1 cellular context compared by ENCODE assay signal in the genomic region with DNA sequence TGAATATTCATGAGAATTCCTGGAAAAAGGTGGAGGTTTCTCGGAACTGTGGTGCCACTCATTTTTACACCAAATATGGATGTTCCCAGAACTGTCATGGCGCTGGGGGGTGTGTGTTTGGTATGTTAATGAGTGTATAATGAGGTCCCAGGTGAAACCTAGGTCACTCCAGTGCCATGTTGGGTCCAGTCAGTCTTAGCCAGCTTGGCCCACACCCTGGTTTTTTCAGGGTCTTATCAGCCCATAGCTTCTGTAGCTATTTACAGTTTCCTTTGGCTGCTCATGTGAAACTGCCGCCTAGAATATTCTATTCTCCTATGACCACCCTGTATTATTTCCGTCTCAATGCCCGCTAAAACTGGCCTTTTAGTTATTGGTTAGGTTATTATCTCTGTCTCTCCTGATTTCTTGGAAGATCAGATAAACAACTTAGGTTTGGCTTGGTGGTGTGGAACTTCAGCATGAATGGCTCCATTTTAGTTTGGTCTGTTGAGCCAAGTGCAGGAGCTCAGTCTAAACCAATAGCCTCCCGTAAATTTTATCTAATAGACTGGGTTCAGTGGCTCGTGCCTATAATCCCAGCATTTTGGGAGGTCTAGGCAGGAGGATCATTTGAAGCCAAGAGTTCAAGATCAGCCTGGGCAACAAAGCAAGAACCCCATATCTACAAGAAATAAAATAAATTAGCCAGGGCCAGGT.
TF ChIP-seq lines count a peak whose summit lies in the region.

No MANE protein-coding gene starts in this region.

TF ChIP-seq in K562, 482 proteins besides CTCF, POLR2A, EP300 and RAD21 (continued from another document and continues in another):
- TF ChIP-seq, protein P1, sequence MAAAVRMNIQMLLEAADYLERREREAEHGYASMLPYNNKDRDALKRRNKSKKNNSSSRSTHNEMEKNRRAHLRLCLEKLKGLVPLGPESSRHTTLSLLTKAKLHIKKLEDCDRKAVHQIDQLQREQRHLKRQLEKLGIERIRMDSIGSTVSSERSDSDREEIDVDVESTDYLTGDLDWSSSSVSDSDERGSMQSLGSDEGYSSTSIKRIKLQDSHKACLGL (CRISPR knock-in tag; IDR thresholded peaks at IDR 0.05; ENCODE audit: borderline replicate concordance, poor library complexity, severe bottlenecking), result peak; percentile 29
- TF ChIP-seq ZNF445 (CRISPR knock-in tag; IDR thresholded peaks at IDR 0.05; ENCODE audit: low read depth), result 0 out of 2 replicates have a peak, but pooled peaks have one; percentile 9
- 0 out of 2 replicates have a peak, but pooled peaks have one; percentile 5 for TF ChIP-seq MAFG (tag; conservative IDR thresholded peaks at IDR 0.05)
- TF ChIP-seq ELF2 (CRISPR knock-in tag; IDR thresholded peaks at IDR 0.05), result peak; percentile 65; the same call in 1 of the 2 replicates
- TF ChIP-seq RNF2 (IDR thresholded peaks at IDR 0.05), result peak; percentile 92
- TF ChIP-seq ZNF23 (CRISPR knock-in tag; IDR thresholded peaks at IDR 0.05), result peak; percentile 74
- TF ChIP-seq MTA2 (IDR thresholded peaks at IDR 0.05; ENCODE audit: low read depth), result peak; percentile 79
- TF ChIP-seq ARID1B (IDR thresholded peaks at IDR 0.05), result peak; percentile 93
- TF ChIP-seq CHCHD3 (CRISPR knock-in tag; IDR thresholded peaks at IDR 0.05), result no peak
- TF ChIP-seq, protein P2, sequence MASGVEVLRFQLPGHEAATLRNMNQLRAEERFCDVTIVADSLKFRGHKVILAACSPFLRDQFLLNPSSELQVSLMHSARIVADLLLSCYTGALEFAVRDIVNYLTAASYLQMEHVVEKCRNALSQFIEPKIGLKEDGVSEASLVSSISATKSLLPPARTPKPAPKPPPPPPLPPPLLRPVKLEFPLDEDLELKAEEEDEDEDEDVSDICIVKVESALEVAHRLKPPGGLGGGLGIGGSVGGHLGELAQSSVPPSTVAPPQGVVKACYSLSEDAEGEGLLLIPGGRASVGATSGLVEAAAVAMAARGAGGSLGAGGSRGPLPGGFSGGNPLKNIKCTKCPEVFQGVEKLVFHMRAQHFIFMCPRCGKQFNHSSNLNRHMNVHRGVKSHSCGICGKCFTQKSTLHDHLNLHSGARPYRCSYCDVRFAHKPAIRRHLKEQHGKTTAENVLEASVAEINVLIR (CRISPR knock-in tag; IDR thresholded peaks at IDR 0.05), result peak; percentile 66; the same call in 1 of the 2 replicates
- TF ChIP-seq, protein P3, sequence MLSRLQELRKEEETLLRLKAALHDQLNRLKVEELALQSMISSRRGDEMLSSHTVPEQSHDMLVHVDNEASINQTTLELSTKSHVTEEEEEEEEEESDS (CRISPR knock-in tag; IDR thresholded peaks at IDR 0.05), result no peak
- peak; percentile 50 for TF ChIP-seq RBFOX2 (IDR thresholded peaks at IDR 0.05; ENCODE audit: low read depth, low read length)
- TF ChIP-seq CREB1 (IDR thresholded peaks at IDR 0.05), result no peak
- no peak for TF ChIP-seq CREB1 (CRISPR knock-in tag; IDR thresholded peaks at IDR 0.05)
- TF ChIP-seq ZNF79 (CRISPR knock-in tag; IDR thresholded peaks at IDR 0.05; ENCODE audit: low read depth), result peak; percentile 76
- TF ChIP-seq ATF1 (CRISPR knock-in tag; IDR thresholded peaks at IDR 0.05), result no peak
- peak; percentile 53; the same call in 1 of the 2 replicates for TF ChIP-seq ATF1 (tag; IDR thresholded peaks at IDR 0.05)
- TF ChIP-seq, protein P4, sequence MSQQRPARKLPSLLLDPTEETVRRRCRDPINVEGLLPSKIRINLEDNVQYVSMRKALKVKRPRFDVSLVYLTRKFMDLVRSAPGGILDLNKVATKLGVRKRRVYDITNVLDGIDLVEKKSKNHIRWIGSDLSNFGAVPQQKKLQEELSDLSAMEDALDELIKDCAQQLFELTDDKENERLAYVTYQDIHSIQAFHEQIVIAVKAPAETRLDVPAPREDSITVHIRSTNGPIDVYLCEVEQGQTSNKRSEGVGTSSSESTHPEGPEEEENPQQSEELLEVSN (IDR thresholded peaks at IDR 0.05; ENCODE audit: borderline replicate concordance in 1 of 2, extremely low read depth in 1 of 2, insufficient read depth in 1 of 2, insufficient read length in 1 of 2, low read depth in 1 of 2, low read length in 1 of 2, poor library complexity in 1 of 2, severe bottlenecking in 1 of 2), result peak in 1 of 2 experiments; percentile 32
- no peak for TF ChIP-seq HDAC1 (IDR thresholded peaks at IDR 0.05)
- TF ChIP-seq LEF1 (IDR thresholded peaks at IDR 0.05), result peak; percentile 97
- peak; percentile 22 for TF ChIP-seq TAF1 (IDR thresholded peaks at IDR 0.05; ENCODE audit: control insufficient read depth, extremely low read depth, insufficient read depth, low read length, severe bottlenecking)
- peak; percentile 95 for TF ChIP-seq ZNF668 (CRISPR knock-in tag; IDR thresholded peaks at IDR 0.05)
- no peak for TF ChIP-seq KDM1A (IDR thresholded peaks at IDR 0.05)
- TF ChIP-seq, protein P5, sequence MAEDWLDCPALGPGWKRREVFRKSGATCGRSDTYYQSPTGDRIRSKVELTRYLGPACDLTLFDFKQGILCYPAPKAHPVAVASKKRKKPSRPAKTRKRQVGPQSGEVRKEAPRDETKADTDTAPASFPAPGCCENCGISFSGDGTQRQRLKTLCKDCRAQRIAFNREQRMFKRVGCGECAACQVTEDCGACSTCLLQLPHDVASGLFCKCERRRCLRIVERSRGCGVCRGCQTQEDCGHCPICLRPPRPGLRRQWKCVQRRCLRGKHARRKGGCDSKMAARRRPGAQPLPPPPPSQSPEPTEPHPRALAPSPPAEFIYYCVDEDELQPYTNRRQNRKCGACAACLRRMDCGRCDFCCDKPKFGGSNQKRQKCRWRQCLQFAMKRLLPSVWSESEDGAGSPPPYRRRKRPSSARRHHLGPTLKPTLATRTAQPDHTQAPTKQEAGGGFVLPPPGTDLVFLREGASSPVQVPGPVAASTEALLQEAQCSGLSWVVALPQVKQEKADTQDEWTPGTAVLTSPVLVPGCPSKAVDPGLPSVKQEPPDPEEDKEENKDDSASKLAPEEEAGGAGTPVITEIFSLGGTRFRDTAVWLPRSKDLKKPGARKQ (CRISPR knock-in tag; IDR thresholded peaks at IDR 0.05), result no peak
- TF ChIP-seq, protein P6, sequence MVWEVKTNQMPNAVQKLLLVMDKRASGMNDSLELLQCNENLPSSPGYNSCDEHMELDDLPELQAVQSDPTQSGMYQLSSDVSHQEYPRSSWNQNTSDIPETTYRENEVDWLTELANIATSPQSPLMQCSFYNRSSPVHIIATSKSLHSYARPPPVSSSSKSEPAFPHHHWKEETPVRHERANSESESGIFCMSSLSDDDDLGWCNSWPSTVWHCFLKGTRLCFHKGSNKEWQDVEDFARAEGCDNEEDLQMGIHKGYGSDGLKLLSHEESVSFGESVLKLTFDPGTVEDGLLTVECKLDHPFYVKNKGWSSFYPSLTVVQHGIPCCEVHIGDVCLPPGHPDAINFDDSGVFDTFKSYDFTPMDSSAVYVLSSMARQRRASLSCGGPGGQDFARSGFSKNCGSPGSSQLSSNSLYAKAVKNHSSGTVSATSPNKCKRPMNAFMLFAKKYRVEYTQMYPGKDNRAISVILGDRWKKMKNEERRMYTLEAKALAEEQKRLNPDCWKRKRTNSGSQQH (CRISPR knock-in tag; IDR thresholded peaks at IDR 0.05), result peak; percentile 15; the same call in 1 of the 2 replicates
- peak; percentile 34; the same call in 1 of the 2 replicates for TF ChIP-seq KLF13 (tag; IDR thresholded peaks at IDR 0.05; ENCODE audit: borderline replicate concordance, low read depth)
- TF ChIP-seq FIP1L1 (IDR thresholded peaks at IDR 0.05; ENCODE audit: low read depth, low read length, poor library complexity, severe bottlenecking), result no peak
- TF ChIP-seq BCL6 (CRISPR knock-in tag; IDR thresholded peaks at IDR 0.05), result 0 out of 2 replicates have a peak, but pooled peaks have one; percentile 44
- 0 out of 3 replicates have a peak, but pooled peaks of 1 of the 2 experiments have one; percentile 15 for TF ChIP-seq CBX3 (IDR thresholded peaks at IDR 0.05; ENCODE audit: borderline replicate concordance in 1 of 2, low read length in 2 of 2)
- peak; percentile 75; the same call in 1 of the 2 replicates for TF ChIP-seq NCOA1 (IDR thresholded peaks at IDR 0.05; ENCODE audit: low read depth)
- 0 out of 2 replicates have a peak, but pooled peaks have one; percentile 49 for TF ChIP-seq XRCC5 (IDR thresholded peaks at IDR 0.05; ENCODE audit: low read depth, low read length)
- no peak for TF ChIP-seq NCOA2 (IDR thresholded peaks at IDR 0.05; ENCODE audit: partially characterized antibody in 2 of 2)
- TF ChIP-seq DMBX1 (CRISPR knock-in tag; IDR thresholded peaks at IDR 0.05; ENCODE audit: borderline replicate concordance), result peak; percentile 93
- no peak for TF ChIP-seq BRD4 (IDR thresholded peaks at IDR 0.05)
- peak; percentile 36 for TF ChIP-seq JUND (IDR thresholded peaks at IDR 0.05; ENCODE audit: borderline replicate concordance, low read depth, low read length)
- peak; percentile 60; the same call in 1 of the 3 replicates for TF ChIP-seq JUND (tag; IDR thresholded peaks at IDR 0.05; ENCODE audit: borderline replicate concordance, low read depth, low read length)
- TF ChIP-seq, protein P7, sequence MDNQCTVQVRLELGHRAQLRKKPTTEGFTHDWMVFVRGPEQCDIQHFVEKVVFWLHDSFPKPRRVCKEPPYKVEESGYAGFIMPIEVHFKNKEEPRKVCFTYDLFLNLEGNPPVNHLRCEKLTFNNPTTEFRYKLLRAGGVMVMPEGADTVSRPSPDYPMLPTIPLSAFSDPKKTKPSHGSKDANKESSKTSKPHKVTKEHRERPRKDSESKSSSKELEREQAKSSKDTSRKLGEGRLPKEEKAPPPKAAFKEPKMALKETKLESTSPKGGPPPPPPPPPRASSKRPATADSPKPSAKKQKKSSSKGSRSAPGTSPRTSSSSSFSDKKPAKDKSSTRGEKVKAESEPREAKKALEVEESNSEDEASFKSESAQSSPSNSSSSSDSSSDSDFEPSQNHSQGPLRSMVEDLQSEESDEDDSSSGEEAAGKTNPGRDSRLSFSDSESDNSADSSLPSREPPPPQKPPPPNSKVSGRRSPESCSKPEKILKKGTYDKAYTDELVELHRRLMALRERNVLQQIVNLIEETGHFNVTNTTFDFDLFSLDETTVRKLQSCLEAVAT (IDR thresholded peaks at IDR 0.05), result 0 out of 4 replicates have a peak, but pooled peaks of 1 of the 2 experiments have one; percentile 14
- TF ChIP-seq, protein P8, sequence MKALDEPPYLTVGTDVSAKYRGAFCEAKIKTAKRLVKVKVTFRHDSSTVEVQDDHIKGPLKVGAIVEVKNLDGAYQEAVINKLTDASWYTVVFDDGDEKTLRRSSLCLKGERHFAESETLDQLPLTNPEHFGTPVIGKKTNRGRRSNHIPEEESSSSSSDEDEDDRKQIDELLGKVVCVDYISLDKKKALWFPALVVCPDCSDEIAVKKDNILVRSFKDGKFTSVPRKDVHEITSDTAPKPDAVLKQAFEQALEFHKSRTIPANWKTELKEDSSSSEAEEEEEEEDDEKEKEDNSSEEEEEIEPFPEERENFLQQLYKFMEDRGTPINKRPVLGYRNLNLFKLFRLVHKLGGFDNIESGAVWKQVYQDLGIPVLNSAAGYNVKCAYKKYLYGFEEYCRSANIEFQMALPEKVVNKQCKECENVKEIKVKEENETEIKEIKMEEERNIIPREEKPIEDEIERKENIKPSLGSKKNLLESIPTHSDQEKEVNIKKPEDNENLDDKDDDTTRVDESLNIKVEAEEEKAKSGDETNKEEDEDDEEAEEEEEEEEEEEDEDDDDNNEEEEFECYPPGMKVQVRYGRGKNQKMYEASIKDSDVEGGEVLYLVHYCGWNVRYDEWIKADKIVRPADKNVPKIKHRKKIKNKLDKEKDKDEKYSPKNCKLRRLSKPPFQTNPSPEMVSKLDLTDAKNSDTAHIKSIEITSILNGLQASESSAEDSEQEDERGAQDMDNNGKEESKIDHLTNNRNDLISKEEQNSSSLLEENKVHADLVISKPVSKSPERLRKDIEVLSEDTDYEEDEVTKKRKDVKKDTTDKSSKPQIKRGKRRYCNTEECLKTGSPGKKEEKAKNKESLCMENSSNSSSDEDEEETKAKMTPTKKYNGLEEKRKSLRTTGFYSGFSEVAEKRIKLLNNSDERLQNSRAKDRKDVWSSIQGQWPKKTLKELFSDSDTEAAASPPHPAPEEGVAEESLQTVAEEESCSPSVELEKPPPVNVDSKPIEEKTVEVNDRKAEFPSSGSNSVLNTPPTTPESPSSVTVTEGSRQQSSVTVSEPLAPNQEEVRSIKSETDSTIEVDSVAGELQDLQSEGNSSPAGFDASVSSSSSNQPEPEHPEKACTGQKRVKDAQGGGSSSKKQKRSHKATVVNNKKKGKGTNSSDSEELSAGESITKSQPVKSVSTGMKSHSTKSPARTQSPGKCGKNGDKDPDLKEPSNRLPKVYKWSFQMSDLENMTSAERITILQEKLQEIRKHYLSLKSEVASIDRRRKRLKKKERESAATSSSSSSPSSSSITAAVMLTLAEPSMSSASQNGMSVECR (CRISPR knock-in tag; IDR thresholded peaks at IDR 0.05), result no peak
- TF ChIP-seq GATA2 (CRISPR knock-in tag; IDR thresholded peaks at IDR 0.05), result peak; percentile 7; the same call in 1 of the 2 replicates
- 0 out of 2 replicates have a peak, but pooled peaks have one; percentile 65 for TF ChIP-seq ZNF354B (CRISPR knock-in tag; IDR thresholded peaks at IDR 0.05)
- peak; percentile 73 for TF ChIP-seq NFRKB (IDR thresholded peaks at IDR 0.05; ENCODE audit: low read depth)
- peak; percentile 39; the same call in 1 of the 2 replicates for TF ChIP-seq MYC (IDR thresholded peaks at IDR 0.05; ENCODE audit: low read depth, low read length)
- no peak; the same call in 1 of the 2 replicates for TF ChIP-seq MYC (CRISPR knock-in tag; IDR thresholded peaks at IDR 0.05; ENCODE audit: borderline replicate concordance, low read depth)
- peak; percentile 87; the same call in 1 of the 2 replicates for TF ChIP-seq ZNF584 (CRISPR knock-in tag; IDR thresholded peaks at IDR 0.05; ENCODE audit: low read depth)
- no peak for TF ChIP-seq PURB (CRISPR knock-in tag; IDR thresholded peaks at IDR 0.05; ENCODE audit: low read depth)
- TF ChIP-seq BACH1 (tag; IDR thresholded peaks at IDR 0.05), result peak; percentile 85
- peak; percentile 88 for TF ChIP-seq ZBTB17 (CRISPR knock-in tag; IDR thresholded peaks at IDR 0.05)
- TF ChIP-seq HIVEP1 (CRISPR knock-in tag; IDR thresholded peaks at IDR 0.05), result peak; percentile 84; the same call in 1 of the 2 replicates
- peak; percentile 86 for TF ChIP-seq SMARCA4 (IDR thresholded peaks at IDR 0.05)
- peak; percentile 78; the same call in 1 of the 2 replicates for TF ChIP-seq TCFL5 (CRISPR knock-in tag; conservative IDR thresholded peaks at IDR 0.05)
- TF ChIP-seq ZNF384 (IDR thresholded peaks at IDR 0.05; ENCODE audit: low read depth, low read length), result peak; percentile 85
- TF ChIP-seq, protein P9, sequence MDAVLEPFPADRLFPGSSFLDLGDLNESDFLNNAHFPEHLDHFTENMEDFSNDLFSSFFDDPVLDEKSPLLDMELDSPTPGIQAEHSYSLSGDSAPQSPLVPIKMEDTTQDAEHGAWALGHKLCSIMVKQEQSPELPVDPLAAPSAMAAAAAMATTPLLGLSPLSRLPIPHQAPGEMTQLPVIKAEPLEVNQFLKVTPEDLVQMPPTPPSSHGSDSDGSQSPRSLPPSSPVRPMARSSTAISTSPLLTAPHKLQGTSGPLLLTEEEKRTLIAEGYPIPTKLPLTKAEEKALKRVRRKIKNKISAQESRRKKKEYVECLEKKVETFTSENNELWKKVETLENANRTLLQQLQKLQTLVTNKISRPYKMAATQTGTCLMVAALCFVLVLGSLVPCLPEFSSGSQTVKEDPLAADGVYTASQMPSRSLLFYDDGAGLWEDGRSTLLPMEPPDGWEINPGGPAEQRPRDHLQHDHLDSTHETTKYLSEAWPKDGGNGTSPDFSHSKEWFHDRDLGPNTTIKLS (IDR thresholded peaks at IDR 0.05; ENCODE audit: borderline replicate concordance, low read depth), result peak; percentile 22; the same call in 1 of the 2 replicates
- TF ChIP-seq PHB2 (IDR thresholded peaks at IDR 0.05; ENCODE audit: low read depth), result 0 out of 2 replicates have a peak, but pooled peaks have one; percentile 53
- TF ChIP-seq SMAD3 (CRISPR knock-in tag; conservative IDR thresholded peaks at IDR 0.05), result peak; percentile 82; the same call in 1 of the 2 replicates
- TF ChIP-seq ZNF197 (CRISPR knock-in tag; IDR thresholded peaks at IDR 0.05; ENCODE audit: low read depth), result peak; percentile 83; the same call in 1 of the 2 replicates
- TF ChIP-seq TRIM24 (IDR thresholded peaks at IDR 0.05), result peak; percentile 35 to 45; a peak in 3 of 4 replicates
